ENCODE assay signal across 8 cellular contexts in the genomic region with DNA sequence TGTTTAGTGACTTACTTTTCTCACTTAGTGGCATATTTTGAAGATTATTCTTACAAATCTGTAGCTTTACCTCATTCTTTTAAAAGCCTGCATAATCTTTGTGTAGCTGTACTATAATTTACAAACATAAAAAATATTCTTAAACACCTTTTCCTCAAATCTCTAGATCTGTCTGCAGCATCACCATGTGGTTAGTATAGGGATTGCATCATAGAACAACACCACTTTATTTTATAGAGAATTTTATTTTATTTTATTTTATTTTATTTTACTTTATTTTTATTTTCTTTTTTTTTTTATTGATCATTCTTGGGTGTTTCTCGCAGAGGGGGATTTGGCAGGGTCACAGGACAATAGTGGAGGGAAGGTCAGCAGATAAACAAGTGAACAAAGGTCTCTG. TPM values are rescaled to one million over a fixed set of nuclear protein-coding genes. Genes with fewer than 3 reads are reported as not detected.
DNase-seq lines count a peak whose midpoint lies in the region; ATAC-seq, FAIRE-seq and TF ChIP-seq lines count a peak whose summit lies in the region.
"Not testable (repeated sequence)": the region's sequence is repeated elsewhere in the genome, so short reads cannot be mapped to it uniquely, and the experiment has no call there.

No MANE protein-coding gene starts in this region.

- in situ Hi-C loops in GM13976 (cut with MboI; ENCODE audit: low sequenced_read_pairs, unreplicated experiment); K562 (cut with MboI): not testable (repeated sequence)

- not testable (repeated sequence) for H3K9me3 Mint-ChIP-seq in CD14-positive monocyte

- not testable (repeated sequence) for H3K4me2 ChIP-seq in K562 (ENCODE audit: insufficient read depth, low read length)

- not testable (repeated sequence) for H3K9me3 ChIP-seq in K562 (replicated peaks; ENCODE audit: control insufficient read depth, insufficient read depth, low read depth, low read length); lower lobe of right lung; stomach

- not testable (repeated sequence) for TF ChIP-seq EP300 in K562 (IDR thresholded peaks at IDR 0.05; ENCODE audit: low read length); stomach (IDR thresholded peaks at IDR 0.05)

- not testable (repeated sequence) for H3K9me1 ChIP-seq in K562 (ENCODE audit: control insufficient read depth, insufficient read depth, low read length)

- H3K36me3 Mint-ChIP-seq in CD14-positive monocyte, result not testable (repeated sequence)

- H3K4me1 ChIP-seq in K562 (replicated peaks in 1 of 2; ENCODE audit: control insufficient read depth in 2 of 2, insufficient read depth in 2 of 2, low read length in 2 of 2); lower lobe of right lung; stomach: not testable (repeated sequence)

- H4K20me1 ChIP-seq in K562 (replicated peaks; ENCODE audit: control insufficient read depth, insufficient read depth, low read length), result not testable (repeated sequence)

- H3K36me3 ChIP-seq in K562 (ENCODE audit: control insufficient read depth, insufficient read depth, low read length); lower lobe of right lung; stomach: not testable (repeated sequence)

- CTCF ChIA-PET in K562 (lab: Yijun Ruan, JAX; ENCODE audit: low intra/inter-chr PET ratio), result interaction anchor here (1.0 to 1.7 kb wide), 2 partner anchors 95 to 156 kb away, joined by 3 to 5 read pairs; no protein-coding TSS in a partner anchor

- TF ChIP-seq POLR2A in K562 (conservative IDR thresholded peaks at IDR 0.05); stomach (IDR thresholded peaks at IDR 0.05): not testable (repeated sequence)

- peak; percentile 42 to 64; a peak in 3 of 4 replicates for TF ChIP-seq RAD21 in K562 (CRISPR knock-in tag; conservative IDR thresholded peaks at IDR 0.05 in 1 of 2, IDR thresholded peaks at IDR 0.05 in 1 of 2)

- H3K4me3 ChIP-seq in K562, lower lobe of right lung, stomach: not testable (repeated sequence)

- H3K27ac Mint-ChIP-seq in CD14-positive monocyte, result not testable (repeated sequence)

- not testable (repeated sequence) for H3K4me1 Mint-ChIP-seq in CD14-positive monocyte

- DNase-seq in CD14-positive monocyte (ENCODE audit: low spot score); GM13976 (ENCODE audit: low spot score); lower lobe of right lung; stomach: not testable (repeated sequence)
- DNase-seq in NCI-H1436 (lab: John Stamatoyannopoulos, UW) (peak; percentile 13), RPMI8226 (peak; percentile 30), K562 (ENCODE audit: extremely low read depth in 1 of 4, low spot score in 3 of 4) (peak; percentile 23 to 29 (median 28)), fibroblast of peridontal ligament (ENCODE audit: extremely low read depth) (peak; percentile 60)

- H2AFZ ChIP-seq in K562 (ENCODE audit: low read depth, low read length), result not testable (repeated sequence)

- FAIRE-seq in K562 (lab: Jason Lieb, UNC), result peak; percentile 57

- not testable (repeated sequence) for H3K4me3 Mint-ChIP-seq in CD14-positive monocyte

- H3K9ac ChIP-seq in K562 (ENCODE audit: insufficient read depth in 1 of 2, low read depth in 2 of 2, low read length in 2 of 2), result not testable (repeated sequence)

- POLR2A ChIA-PET in K562 (lab: Yijun Ruan, JAX), result interaction anchor here (0.6 kb wide), 1 partner anchor 848 kb away, joined by 5 read pairs; no protein-coding TSS in a partner anchor

- intact Hi-C loops in CD14-positive monocyte (cut with micrococcal nuclease); lower lobe of right lung (cut with DNase I); stomach (cut with DNase I; ENCODE audit: low total_unique reads): not testable (repeated sequence)
- intact Hi-C loops in K562 (cut with micrococcal nuclease), result loop anchor here (2.0 to 5.0 kb wide), 2 partner anchors 93 to 157 kb away; no protein-coding TSS in a partner anchor

- BruUV-seq in K562 (replicated peaks; lab: Mats Ljungman, UMichigan), result not testable (repeated sequence)

- H3K27me3 ChIP-seq in K562 (ENCODE audit: control insufficient read depth in 2 of 2, insufficient read depth in 2 of 2, low read length in 2 of 2); lower lobe of right lung (ENCODE audit: low read depth); stomach: not testable (repeated sequence)

- not testable (repeated sequence) for H3K27ac ChIP-seq in K562 (ENCODE audit: extremely low read depth, low read depth, low read length); lower lobe of right lung; stomach

- not testable (repeated sequence) for ATAC-seq in K562, lower lobe of right lung

- no CpG with 5 or more reads among the region's 1 CpG for WGBS in K562 (ENCODE audit: insufficient coverage, low coverage, missing lambda C conversion rate)
- 0 to 25% (median 10%) methylated on average over 1 of the region's 1 CpG for WGBS in stomach, 5 donors

- TF ChIP-seq CTCF in CD14-positive monocyte (IDR thresholded peaks at IDR 0.05) (peak; percentile 73), GM13976 (IDR thresholded peaks at IDR 0.05; ENCODE audit: borderline replicate concordance, control extremely low read depth, extremely low read depth, insufficient read depth, missing control alignments) (peak; percentile 19), K562 (IDR thresholded peaks at IDR 0.05 in 2 of 3, conservative IDR thresholded peaks at IDR 0.05 in 1 of 3; ENCODE audit: insufficient read depth in 2 of 3, low read depth in 1 of 3, low read length in 3 of 3) (peak in 2 of 3 experiments; percentile 45 to 65; a peak in 3 of 6 replicates), lower lobe of right lung (IDR thresholded peaks at IDR 0.05) (peak; percentile 58), stomach (IDR thresholded peaks at IDR 0.05) (peak in 5 of 7 experiments; percentile 27 to 58 (median 39))

- H3K79me2 ChIP-seq in K562 (ENCODE audit: control insufficient read depth, insufficient read depth, low read length), result not testable (repeated sequence)

- peaks cover 0 to 13% (median 1%) of the 10 kb centered on the region in 3 donors for H3K27me3 Mint-ChIP-seq in CD14-positive monocyte (ENCODE audit: low read depth in 3 of 3)

TF ChIP-seq in K562, 482 proteins besides CTCF, POLR2A, EP300 and RAD21:
- not testable (repeated sequence) for TF ChIP-seq CEBPG (CRISPR knock-in tag; IDR thresholded peaks at IDR 0.05)
- TF ChIP-seq CEBPG (tag; conservative IDR thresholded peaks at IDR 0.05 in 1 of 2, IDR thresholded peaks at IDR 0.05 in 1 of 2), result peak; percentile 75 to 93; a peak in 3 of 4 replicates
- TF ChIP-seq, protein P1, sequence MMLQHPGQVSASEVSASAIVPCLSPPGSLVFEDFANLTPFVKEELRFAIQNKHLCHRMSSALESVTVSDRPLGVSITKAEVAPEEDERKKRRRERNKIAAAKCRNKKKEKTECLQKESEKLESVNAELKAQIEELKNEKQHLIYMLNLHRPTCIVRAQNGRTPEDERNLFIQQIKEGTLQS (IDR thresholded peaks at IDR 0.05), result peak; percentile 77
- TF ChIP-seq, protein P1 (CRISPR knock-in tag; conservative IDR thresholded peaks at IDR 0.05), result not testable (repeated sequence)
- peak; percentile 47 for TF ChIP-seq CEBPB (tag; IDR thresholded peaks at IDR 0.05)
TF ChIP-seq in K562: peak in this region for 3; not testable (repeated sequence) for 479.

RNA-seq across cellular contexts. Expression of a gene that starts 6.4 kb away (rescaled TPM):
- 100 to 1,000 TPM; 330 to 381 TPM for polyA plus RNA-seq in CD14-positive monocyte
- total RNA-seq in K562 (2011; cell fraction: chromatin; rRNA removed; ENCODE audit: low replicate concordance), result 39.3 and 50.9 TPM in 2 replicates
- 47.0 and 51.5 TPM in 2 replicates for total RNA-seq in K562 (2011; cell fraction: nucleolus; rRNA removed)
- total RNA-seq in K562 (2011; cell fraction: nucleoplasm; rRNA removed), result 60.1 and 67.6 TPM in 2 replicates
- 22.3 and 24.2 TPM in 2 replicates for total RNA-seq in K562 (2014; rRNA removed)
- 52.7 and 61.3 TPM in 2 replicates for total RNA-seq in K562 (2014; rRNA removed; fragmentation: Illumina TruSeq; extraction: Trizol)
- 75.2 and 77.7 TPM in 2 replicates for total RNA-seq in K562 (2015; rRNA removed; fragmentation: Illumina TruSeq; extraction: Trizol)
- total RNA-seq in K562 (2021), result 41.8 and 43.3 TPM in 2 replicates
- 50.6 and 53.8 TPM in 2 replicates for polyA plus RNA-seq in K562 (2011; rRNA removed)
- 24.0 and 37.4 TPM in 2 replicates for polyA plus RNA-seq in K562 (2011; cell fraction: cytosol; rRNA removed)
- polyA plus RNA-seq in K562 (2011; cell fraction: nucleus; rRNA removed), result 8.8 and 16.2 TPM in 2 replicates
- 58.2 and 104 TPM in 2 replicates for polyA plus RNA-seq in K562 (2012)
- 61.0 and 62.1 TPM in 2 replicates for polyA plus RNA-seq in K562 (2014; fragmentation: Illumina TruSeq; extraction: Trizol)
- polyA plus RNA-seq in K562 (2014; fragmentation: Nextera tagmentation; extraction: Ambion mirVana), result 10 to 100 TPM; 47.7 to 48.6 TPM
- 30.7 and 32.9 TPM in 2 replicates for polyA plus RNA-seq in K562 (2014; rRNA removed)
- polyA minus RNA-seq in K562 (2011; rRNA and poly(A)+ RNA removed), result 63.3 and 88.6 TPM in 2 replicates
- polyA minus RNA-seq in K562 (2011; cell fraction: cytosol; rRNA and poly(A)+ RNA removed), result 38.4 and 55.7 TPM in 2 replicates
- 7.7 and 20.4 TPM in 2 replicates for polyA minus RNA-seq in K562 (2011; cell fraction: nucleus; rRNA and poly(A)+ RNA removed)
- 156 TPM for total RNA-seq in lower lobe of right lung
- 100 to 1,000 TPM in 1 of 5 donors, 10 to 100 TPM in 3, 1 to 10 TPM in 1; 2.6 to 153 (median 35.7) TPM for total RNA-seq in stomach
- 10 to 100 TPM; 21.8 to 41.5 (median 29.6) TPM for polyA plus RNA-seq in stomach

Comparison
In these comparisons a context has a peak if more than half of its experiments do, and no peak if none do; other contexts are left out.
1. CTCF ChIP-seq: peak in every context shown above with its lines; median percentile 73 in CD14-positive monocyte; 58 in lower lobe of right lung; 55 in K562; 39 in stomach; 19 in GM13976.